Comparison of ENCODE assay signal across 23 cellular contexts in genomic region chr1:65493792-65494191, GRCh38.
DNase-seq lines count a peak whose midpoint lies in the region; ATAC-seq and TF ChIP-seq lines count a peak whose summit lies in the region.
"Had no signal": no experiment of that assay in that cellular context is flagged by ENCODE, and none has a peak within 500 bp of the region (broad histone marks: within the 10 kb centered on the region; RNA-seq: fewer than 3 reads in every experiment).

No MANE protein-coding gene starts in this region.

- TF ChIP-seq EP300 in gastroesophageal sphincter (IDR thresholded peaks at IDR 0.05) (no peak), suprapubic skin (IDR thresholded peaks at IDR 0.05) (no peak)

- H3K4me3 ChIP-seq in heart left ventricle (no peak overlapping the region), body of pancreas (no peak overlapping the region), gastroesophageal sphincter (no peak overlapping the region), suprapubic skin (no peak overlapping the region), mammary epithelial cell (replicated peaks in 1 of 3; ENCODE audit: insufficient read depth in 1 of 3, low read depth in 2 of 3, low read length in 3 of 3) (no peak overlapping the region), smooth muscle cell (no peak overlapping the region), ascending aorta (no peak overlapping the region)
- H3K4me3 ChIP-seq: GM12878, left lung, thyroid gland had no signal

- no peaks in the 10 kb centered on the region for H3K27me3 ChIP-seq in heart left ventricle
- no peaks in the 10 kb centered on the region for H3K27me3 ChIP-seq in body of pancreas
- H3K27me3 ChIP-seq in gastroesophageal sphincter, result no peaks in the 10 kb centered on the region
- no peaks in the 10 kb centered on the region for H3K27me3 ChIP-seq in suprapubic skin
- H3K27me3 ChIP-seq in mammary epithelial cell (ENCODE audit: insufficient read depth, low read length), result no peaks in the 10 kb centered on the region
- H3K27me3 ChIP-seq in smooth muscle cell (ENCODE audit: low read depth), result no peaks in the 10 kb centered on the region
- H3K27me3 ChIP-seq in ascending aorta, result no peaks in the 10 kb centered on the region
- H3K27me3 ChIP-seq: left lung, thyroid gland had no signal

- intact Hi-C loops in heart left ventricle (cut with DNase I), result loop anchor here in 1 of 10 donors (5.0 kb wide), 1 partner anchor 34 kb away; no protein-coding TSS in a partner anchor
- intact Hi-C loops in Right ventricle myocardium superior (cut with DNase I), result no loop called here
- intact Hi-C loops in body of pancreas (cut with DNase I), result no loop called here
- intact Hi-C loops in mammary epithelial cell (cut with micrococcal nuclease), result no loop called here
- intact Hi-C loops in ascending aorta (cut with DNase I), result no loop called here

- dilution Hi-C loops in mammary epithelial cell (cut with HindIII; ENCODE audit: low sequenced_read_pairs), result no loop called here

- H3K9ac ChIP-seq in mammary epithelial cell (ENCODE audit: insufficient read depth, low read length), result no peak overlapping the region
- no peak overlapping the region for H3K9ac ChIP-seq in smooth muscle cell (ENCODE audit: low read depth)
- H3K9ac ChIP-seq: KMS-11 had no signal

- H3K36me3 ChIP-seq in heart left ventricle (no peaks in the 10 kb centered on the region), body of pancreas (replicated peaks in 1 of 2; ENCODE audit: insufficient read depth in 1 of 2, low read depth in 2 of 2) (no peaks in the 10 kb centered on the region), gastroesophageal sphincter (no peaks in the 10 kb centered on the region), suprapubic skin (no peaks in the 10 kb centered on the region), mammary epithelial cell (ENCODE audit: insufficient read depth, low read length) (no peaks in the 10 kb centered on the region), smooth muscle cell (ENCODE audit: low read depth) (no peaks in the 10 kb centered on the region), ascending aorta (no peaks in the 10 kb centered on the region)
- H3K36me3 ChIP-seq: left lung, thyroid gland had no signal

- no peaks in the 10 kb centered on the region for H4K20me1 ChIP-seq in mammary epithelial cell (ENCODE audit: insufficient read depth, low read length)
- H4K20me1 ChIP-seq in smooth muscle cell (ENCODE audit: low read depth), result no peaks in the 10 kb centered on the region

- peaks cover 0 to 22% (median 0%) of the 10 kb centered on the region in 12 donors for H3K4me1 ChIP-seq in heart left ventricle
- peaks cover 7% of the 10 kb centered on the region for H3K4me1 ChIP-seq in body of pancreas
- H3K4me1 ChIP-seq in gastroesophageal sphincter, result peaks cover 0 to 10% (median 0%) of the 10 kb centered on the region in 3 donors
- no peaks in the 10 kb centered on the region for H3K4me1 ChIP-seq in suprapubic skin
- no peaks in the 10 kb centered on the region for H3K4me1 ChIP-seq in mammary epithelial cell (ENCODE audit: insufficient read depth, low read length)
- no peaks in the 10 kb centered on the region for H3K4me1 ChIP-seq in smooth muscle cell (ENCODE audit: low read depth)
- peaks cover 0 to 4% of the 10 kb centered on the region in 2 donors for H3K4me1 ChIP-seq in ascending aorta
- H3K4me1 ChIP-seq: left lung, thyroid gland had no signal

- H2AFZ ChIP-seq in mammary epithelial cell (ENCODE audit: low read depth, low read length), result no peak overlapping the region
- H2AFZ ChIP-seq in smooth muscle cell (ENCODE audit: low read depth), result no peak overlapping the region

- no TSS peak for BruUV-seq in mammary epithelial cell (replicated peaks; lab: Mats Ljungman, UMichigan)

- H3K79me2 ChIP-seq in mammary epithelial cell (ENCODE audit: insufficient read depth, low read length) (no peaks in the 10 kb centered on the region), smooth muscle cell (ENCODE audit: low read depth) (no peaks in the 10 kb centered on the region)

- 55 to 79% (median 61%) methylated on average over 2 of the region's 2 CpGs for WGBS in heart left ventricle, 4 donors
- WGBS in body of pancreas, 2 donors, result 23 to 46% methylated on average over 2 of the region's 2 CpGs
- 24 to 31% methylated on average over 2 of the region's 2 CpGs for WGBS in gastroesophageal sphincter (ENCODE audit: low coverage in 1 of 2), 2 donors
- 34% methylated on average over 2 of the region's 2 CpGs for WGBS in suprapubic skin
- WGBS in mammary epithelial cell (ENCODE audit: low coverage, missing lambda C conversion rate), result 94% methylated on average over 2 of the region's 2 CpGs
- 82% methylated on average over 2 of the region's 2 CpGs for WGBS in smooth muscle cell (ENCODE audit: low lambda C conversion rate)

- TF ChIP-seq CTCF in heart left ventricle (IDR thresholded peaks at IDR 0.05) (no peak), body of pancreas (IDR thresholded peaks at IDR 0.05) (no peak), gastroesophageal sphincter (IDR thresholded peaks at IDR 0.05) (no peak), suprapubic skin (IDR thresholded peaks at IDR 0.05) (no peak), mammary epithelial cell (conservative IDR thresholded peaks at IDR 0.05 in 1 of 2, IDR thresholded peaks at IDR 0.05 in 1 of 2; ENCODE audit: extremely low read depth in 1 of 2, insufficient read depth in 1 of 2, low read depth in 1 of 2, low read length in 2 of 2) (no peak), smooth muscle cell (IDR thresholded peaks at IDR 0.05; ENCODE audit: borderline replicate concordance, insufficient read depth, poor library complexity, severe bottlenecking) (no peak), ascending aorta (IDR thresholded peaks at IDR 0.05) (no peak)

- peak overlapping the region in 1 of 12 donors; percentile 36 for H3K27ac ChIP-seq in heart left ventricle
- no peak overlapping the region for H3K27ac ChIP-seq in body of pancreas
- no peak overlapping the region for H3K27ac ChIP-seq in gastroesophageal sphincter
- peak overlapping the region; percentile 27 for H3K27ac ChIP-seq in suprapubic skin
- no peak overlapping the region for H3K27ac ChIP-seq in mammary epithelial cell (ENCODE audit: insufficient read depth, low read depth, low read length)
- no peak overlapping the region for H3K27ac ChIP-seq in smooth muscle cell (ENCODE audit: low read depth)
- no peak overlapping the region for H3K27ac ChIP-seq in ascending aorta
- H3K27ac ChIP-seq: KMS-11, left lung, thyroid gland had no signal

- no peaks in the 10 kb centered on the region for H3F3A ChIP-seq in smooth muscle cell (ENCODE audit: low read depth)

- TF ChIP-seq POLR2A in heart left ventricle (IDR thresholded peaks at IDR 0.05) (no peak), body of pancreas (IDR thresholded peaks at IDR 0.05) (no peak), gastroesophageal sphincter (IDR thresholded peaks at IDR 0.05) (no peak), suprapubic skin (IDR thresholded peaks at IDR 0.05) (no peak)

- DNase-seq in heart left ventricle (no peak), Right ventricle myocardium superior (no peak), body of pancreas (peak in 1 of 4 donors; percentile 27), suprapubic skin (ENCODE audit: low spot score in 2 of 2) (no peak), mammary epithelial cell (no peak), smooth muscle cell (lab: John Stamatoyannopoulos, UW; ENCODE audit: unreplicated experiment) (no peak), ascending aorta (ENCODE audit: low spot score in 2 of 2) (no peak)
- DNase-seq: 8988T; activated naive CD4-positive, alpha-beta T cell treated with anti-CD3 and anti-CD28 coated beads, Interleukin-2, amount 50 U/mL, for 16 hours; aorta; DMS79; effector CD4-positive, alpha-beta T cell; glutamatergic neuron; left lung; NCI-H1048; NCI-H2029; SHP77 treated with DMSO at 0.1 percent for 48 hours; stimulated activated CD4-positive, alpha-beta T cell treated with anti-CD3 and anti-CD28 coated beads, Interleukin-4, amount 100 ng/mL, for 1 hour; stimulated activated naive CD4-positive, alpha-beta T cell treated with Interleukin-2 at 50 U/mL for 16 hours; thyroid gland had no signal

- H3K9me3 ChIP-seq in heart left ventricle (no peaks in the 10 kb centered on the region), body of pancreas (no peaks in the 10 kb centered on the region), gastroesophageal sphincter (no peaks in the 10 kb centered on the region), suprapubic skin (no peaks in the 10 kb centered on the region), mammary epithelial cell (replicated peaks; ENCODE audit: insufficient read depth, low read length) (no peaks in the 10 kb centered on the region), smooth muscle cell (replicated peaks; ENCODE audit: low read depth) (no peaks in the 10 kb centered on the region), ascending aorta (no peaks in the 10 kb centered on the region)
- H3K9me3 ChIP-seq: left lung, thyroid gland had no signal

- in situ Hi-C loops in mammary epithelial cell (cut with MboI; ENCODE audit: low sequenced_read_pairs in 2 of 2), result no loop called here

- H3K4me2 ChIP-seq in mammary epithelial cell (ENCODE audit: insufficient read depth, low read depth, low read length) (no peak overlapping the region), smooth muscle cell (no peak overlapping the region)
- H3K4me2 ChIP-seq: KMS-11 had no signal

- CTCF ChIA-PET in mammary epithelial cell (lab: Charles Lee; ENCODE audit: low non-redundant PET), result no interaction called here

- ATAC-seq in heart left ventricle (peak in 3 of 4 donors; percentile 31 to 55 (median 47)), Right ventricle myocardium superior (ENCODE audit: poor library complexity) (no peak), body of pancreas (peak; percentile 69), gastroesophageal sphincter (peak; percentile 34)
- ATAC-seq: GM12878, left lung had no signal
